ENCODE assay signal across 8 cellular contexts in genomic region chr9:124658165-124659017, GRCh38.
DNase-seq lines count a peak whose midpoint lies in the region; ATAC-seq, FAIRE-seq and TF ChIP-seq lines count a peak whose summit lies in the region.

No MANE protein-coding gene starts in this region.

- H3K4me2 ChIP-seq in GM23248 (ENCODE audit: unreplicated experiment) (peak overlapping the region; percentile 94), GM12878 (ENCODE audit: control insufficient read depth, insufficient read depth) (peak overlapping the region; percentile 75), hepatocyte (peak overlapping the region; percentile 79)

- peak; percentile 98 for FAIRE-seq in GM12878 (lab: Jason Lieb, UNC)

- intact Hi-C loops in GM12878 (cut with micrococcal nuclease; ENCODE audit: unreplicated experiment) = loop anchor here (1.0 to 2.0 kb wide), 2 partner anchors 37 to 54 kb away; no protein-coding TSS in a partner anchor
- intact Hi-C loops in psoas muscle (cut with DNase I) = loop anchor here in 1 of 2 donors (5.0 kb wide), 1 partner anchor 54 kb away; no protein-coding TSS in a partner anchor

- BruUV-seq in GM12878 (replicated peaks; lab: Mats Ljungman, UMichigan) = TSS peak; percentile 91

- in situ Hi-C loops in GM23248 (cut with MboI) = no loop called here
- in situ Hi-C loops in GM12878 (cut with MboI) = no loop called here

- TF ChIP-seq EP300 in GM12878 (IDR thresholded peaks at IDR 0.05; ENCODE audit: borderline replicate concordance in 1 of 2, control insufficient read depth in 1 of 2, low read depth in 2 of 2, low read length in 2 of 2) = no peak

- H3K27me3 ChIP-seq in GM23248 (replicated peaks; ENCODE audit: insufficient read depth) (no peaks in the 10 kb centered on the region), GM12878 (replicated peaks in 1 of 2; ENCODE audit: control insufficient read depth in 2 of 2, insufficient read depth in 2 of 2, low read length in 1 of 2) (no peaks in the 10 kb centered on the region), hepatocyte (no peaks in the 10 kb centered on the region), psoas muscle (ENCODE audit: insufficient read depth in 3 of 3, low read length in 2 of 3) (no peaks in the 10 kb centered on the region)

- no peaks in the 10 kb centered on the region for H3K9me2 ChIP-seq in GM23248 (ENCODE audit: insufficient read depth)
- no peaks in the 10 kb centered on the region for H3K9me2 ChIP-seq in hepatocyte (replicated peaks; ENCODE audit: insufficient read depth)

- TF ChIP-seq CTCF in RWPE1 (conservative IDR thresholded peaks at IDR 0.05; ENCODE audit: low read depth) (no peak), GM12878 (IDR thresholded peaks at IDR 0.05 in 2 of 3, conservative IDR thresholded peaks at IDR 0.05 in 1 of 3; ENCODE audit: control insufficient read depth in 2 of 3, extremely low read depth in 1 of 3, insufficient read depth in 1 of 3, low read depth in 3 of 3, low read length in 3 of 3) (no peak), hepatocyte (IDR thresholded peaks at IDR 0.05; ENCODE audit: poor library complexity) (no peak), psoas muscle (IDR thresholded peaks at IDR 0.05) (no peak)

- H3K79me2 ChIP-seq in GM23248 (ENCODE audit: insufficient read depth) (peaks cover 35% of the 10 kb centered on the region), GM12878 (ENCODE audit: control insufficient read depth, insufficient read depth, low read length) (peaks cover 52% of the 10 kb centered on the region), hepatocyte (peaks cover 38% of the 10 kb centered on the region)

- peak overlapping the region; percentile 28 for H2AFZ ChIP-seq in GM23248
- H2AFZ ChIP-seq in GM12878 (ENCODE audit: control insufficient read depth, low read depth, low read length) = peak overlapping the region; percentile 65
- peak overlapping the region; percentile 39 for H2AFZ ChIP-seq in hepatocyte

- SMC1A ChIA-PET in GM12878 (lab: Charles Lee; ENCODE audit: uncharacterized antibody, unreplicated experiment) = interaction anchor here (0.7 to 7.1 kb wide), 14 partner anchors 8 to 52 kb away, joined by 3 to 160 read pairs (median 11); no protein-coding TSS in a partner anchor

- H4K20me1 ChIP-seq in GM23248 (ENCODE audit: insufficient read depth) (no peaks in the 10 kb centered on the region), GM12878 (ENCODE audit: control insufficient read depth, insufficient read depth) (no peaks in the 10 kb centered on the region), hepatocyte (ENCODE audit: insufficient read depth, poor library complexity, severe bottlenecking) (no peaks in the 10 kb centered on the region)

- peak; percentile 95 for TF ChIP-seq POLR2A in GM12878 (IDR thresholded peaks at IDR 0.05; ENCODE audit: low read depth, low read length)

- H3K9ac ChIP-seq in ES-I3 (ENCODE audit: low read depth, low read length) (peak overlapping the region; percentile 68), GM23248 (peak overlapping the region; percentile 96), GM12878 (ENCODE audit: control insufficient read depth, insufficient read depth, low read length) (peak overlapping the region; percentile 84)

- WGBS in GM23248 (ENCODE audit: low coverage in 1 of 2, low lambda C conversion rate in 2 of 2, missing lambda C conversion rate in 2 of 2), 2 experiments = 3 to 4% methylated on average over 14 of the region's 14 CpGs
- WGBS in GM12878 (ENCODE audit: insufficient coverage, insufficient replicate concordance, low lambda C conversion rate, missing lambda C conversion rate) = 65% methylated on average over 14 of the region's 14 CpGs
- 10% methylated on average over 14 of the region's 14 CpGs for WGBS in hepatocyte (ENCODE audit: low lambda C conversion rate, missing lambda C conversion rate)
- 1 to 2% (median 1%) methylated on average over 14 of the region's 14 CpGs for WGBS in psoas muscle, 3 donors

- RAD21 ChIA-PET in GM12878 (lab: Charles Lee; ENCODE audit: unreplicated experiment) = interaction anchor here (0.6 to 7.1 kb wide), 9 partner anchors 11 to 583 kb away, joined by 3 to 172 read pairs (median 7); partner anchors contain the start of genes HSPA5 and NR6A1

- H3K4me3 ChIP-seq in GM23248 = peak overlapping the region; percentile 83
- peak overlapping the region; percentile 75 for H3K4me3 ChIP-seq in GM12878
- H3K4me3 ChIP-seq in hepatocyte = peak overlapping the region; percentile 47
- H3K4me3 ChIP-seq in psoas muscle = peak overlapping the region; percentile 74

- no peaks in the 10 kb centered on the region; the same call in 1 of the 2 replicates for H3K4me1 ChIP-seq in ES-I3 (ENCODE audit: insufficient read depth, low read length)
- peaks cover 21% of the 10 kb centered on the region for H3K4me1 ChIP-seq in GM23248 (ENCODE audit: insufficient read depth)
- H3K4me1 ChIP-seq in GM12878 (ENCODE audit: control insufficient read depth, insufficient read depth, low read length) = 0 out of 2 replicates have a peak, but pooled peaks cover 3% of the 10 kb centered on the region
- peaks cover 7% of the 10 kb centered on the region for H3K4me1 ChIP-seq in hepatocyte (ENCODE audit: insufficient read depth)
- H3K4me1 ChIP-seq in psoas muscle = peaks cover 49% of the 10 kb centered on the region

- POLR2A ChIA-PET in RWPE1 (lab: Yijun Ruan, JAX; ENCODE audit: low non-redundant PET) = interaction anchor here (0.7 to 1.4 kb wide), 3 partner anchors 29 to 86 kb away, joined by 3 to 5 read pairs (median 3); no protein-coding TSS in a partner anchor
- POLR2A ChIA-PET in GM12878 (lab: Charles Lee) = interaction anchor here (0.5 to 6.8 kb wide), 12 partner anchors 10 to 492 kb away, joined by 3 to 146 read pairs (median 6); no protein-coding TSS in a partner anchor

- H3K9me3 ChIP-seq in ES-I3 (ENCODE audit: control insufficient read depth, insufficient read depth, low read length) (no peaks in the 10 kb centered on the region), GM23248 (ENCODE audit: low read depth) (no peaks in the 10 kb centered on the region), GM12878 (replicated peaks; ENCODE audit: control insufficient read depth, insufficient read depth, low read length) (no peaks in the 10 kb centered on the region; the same call in 2 of the 3 replicates), hepatocyte (ENCODE audit: low read depth) (no peaks in the 10 kb centered on the region), psoas muscle (no peaks in the 10 kb centered on the region)

- ATAC-seq in GM12878 = peak; percentile 91
- peak; percentile 94 to 96 (median 94) for ATAC-seq in psoas muscle
- no peak for ATAC-seq in GM18867 (IDR thresholded peaks at IDR 0.05; ENCODE audit: unreplicated experiment)

- CTCF ChIA-PET in RWPE1 (lab: Yijun Ruan, JAX) = interaction anchor here (0.7 to 3.1 kb wide), 3 partner anchors 20 to 107 kb away, joined by 3 to 19 read pairs (median 5); no protein-coding TSS in a partner anchor
- CTCF ChIA-PET in GM12878 (lab: Yijun Ruan, JAX) = interaction anchor here (1.0 to 7.0 kb wide), 7 partner anchors 13 to 107 kb away, joined by 3 to 95 read pairs (median 5); no protein-coding TSS in a partner anchor

- DNase-seq in GM23248 = peak; percentile 93
- DNase-seq in LHCN-M2 (ENCODE audit: low read depth) = peak; percentile 98
- peak; percentile 99 for DNase-seq in RWPE1 (ENCODE audit: low spot score)
- DNase-seq in GM12878 (ENCODE audit: low read depth, low spot score) = peak; percentile 93
- DNase-seq in hepatocyte (ENCODE audit: low spot score) = peak; percentile 86
- DNase-seq in psoas muscle = peak; percentile 58 to 75

- peak overlapping the region; percentile 95 for H3K27ac ChIP-seq in GM23248
- H3K27ac ChIP-seq in RWPE1 = peak overlapping the region; percentile 97
- peak overlapping the region; percentile 96 for H3K27ac ChIP-seq in GM12878 (ENCODE audit: control insufficient read depth, insufficient read depth)
- H3K27ac ChIP-seq in hepatocyte = peak overlapping the region; percentile 97
- H3K27ac ChIP-seq in psoas muscle = peak overlapping the region; percentile 80

- peaks cover 43% of the 10 kb centered on the region for H3F3A ChIP-seq in GM23248 (ENCODE audit: insufficient read depth)

- H3K36me3 ChIP-seq in ES-I3 (ENCODE audit: insufficient read depth, low read length) (no peaks in the 10 kb centered on the region), GM23248 (ENCODE audit: low read depth) (no peaks in the 10 kb centered on the region), GM12878 (ENCODE audit: control insufficient read depth in 2 of 2, insufficient read depth in 2 of 2, low read length in 1 of 2) (no peaks in the 10 kb centered on the region), hepatocyte (replicated peaks; ENCODE audit: insufficient read depth, low read depth) (no peaks in the 10 kb centered on the region), psoas muscle (ENCODE audit: insufficient read depth in 1 of 2, low read depth in 1 of 2) (no peaks in the 10 kb centered on the region)

- TF ChIP-seq RAD21 in GM12878 (IDR thresholded peaks at IDR 0.05; ENCODE audit: insufficient read depth, low read depth, low read length) = no peak

TF ChIP-seq in GM12878, 131 proteins besides CTCF, POLR2A, EP300 and RAD21 (continues in another document):
- TF ChIP-seq SUPT20H (IDR thresholded peaks at IDR 0.05; ENCODE audit: borderline replicate concordance, control insufficient read depth, low read depth, low read length) = no peak
- no peak for TF ChIP-seq SREBF2 (IDR thresholded peaks at IDR 0.05; ENCODE audit: low read length)
- peak; percentile 93 for TF ChIP-seq PBX3 (IDR thresholded peaks at IDR 0.05; ENCODE audit: insufficient replicate concordance, low read depth, low read length)
- TF ChIP-seq PAX8 (IDR thresholded peaks at IDR 0.05) = no peak
- no peak for TF ChIP-seq IRF4 (IDR thresholded peaks at IDR 0.05; ENCODE audit: low read depth, low read length)
- TF ChIP-seq BCL3 (IDR thresholded peaks at IDR 0.05; ENCODE audit: borderline replicate concordance, insufficient read depth, low read depth, low read length, poor library complexity, severe bottlenecking) = no peak
